8 cellular contexts compared by ENCODE assay signal in genomic region chr12:47773062-47773857, GRCh38. TPM values are rescaled to one million over a fixed set of nuclear protein-coding genes. Genes with fewer than 3 reads are reported as not detected.
DNase-seq lines count a peak whose midpoint lies in the region; ATAC-seq and TF ChIP-seq lines count a peak whose summit lies in the region.

SLC48A1 (plus strand) TSS chr12:47773238; CDS start chr12:47773305, 67 bp downstream.

- no peaks in the 10 kb centered on the region for H3K9me3 Mint-ChIP-seq in activated B cell treated with CpG ODN at 0.5 μM for 24 hours
- H3K9me3 Mint-ChIP-seq in central memory CD8-positive, alpha-beta T cell = no peaks in the 10 kb centered on the region

- H3K27ac Mint-ChIP-seq in activated B cell treated with CpG ODN at 0.5 μM for 24 hours = peak within 1 kb of the TSS; percentile 69
- peak within 1 kb of the TSS; percentile 92 for H3K27ac Mint-ChIP-seq in central memory CD8-positive, alpha-beta T cell (ENCODE audit: low read depth)

- peak; percentile 21 for TF ChIP-seq CTCF in HFF-Myc (IDR thresholded peaks at IDR 0.05; ENCODE audit: low read depth, low read length, missing control alignments)
- no peak for TF ChIP-seq CTCF in activated B cell treated with CpG ODN at 0.5 μM for 24 hours (IDR thresholded peaks at IDR 0.05)

- peak within 1 kb of the TSS; percentile 57 for H3K4me3 ChIP-seq in HFF-Myc (replicated peaks; ENCODE audit: low read depth, low read length)

- POLR2A ChIA-PET in activated B cell treated with CpG ODN at 0.5 μM for 24 hours (lab: Charles Lee) = interaction anchor here (0.9 to 3.0 kb wide), 15 partner anchors 10 to 67 kb away, joined by 3 to 13 read pairs (median 3); partner anchors contain the start of genes HDAC7 and RPAP3

- DNase-seq in DMS 273 (lab: John Stamatoyannopoulos, UW; ENCODE audit: unreplicated experiment) (peak; percentile 81), DMS 273 treated with DMSO at 0.1 percent for 48 hours (lab: John Stamatoyannopoulos, UW) (no peak), HFF-Myc (ENCODE audit: extremely low read depth, low read depth) (no peak), NCI-H1092 (lab: John Stamatoyannopoulos, UW) (peak; percentile 79), activated B cell treated with CpG ODN at 0.5 μM for 24 hours (peak; percentile 82), kidney tubule cell (ENCODE audit: low spot score) (peak; percentile 78)
- DNase-seq in central memory CD8-positive, alpha-beta T cell (ENCODE audit: low spot score in 2 of 2) = peak; percentile 36 to 57
- DNase-seq in stimulated activated CD4-positive, alpha-beta T cell treated with anti-CD3 and anti-CD28 coated beads, Interleukin-1b, Interleukin-23, amount 100 ng/mL, for 1 hour (ENCODE audit: low read depth in 2 of 2) = peak; percentile 46 to 51

- no peaks in the 10 kb centered on the region for H3K27me3 Mint-ChIP-seq in activated B cell treated with CpG ODN at 0.5 μM for 24 hours
- H3K27me3 Mint-ChIP-seq in central memory CD8-positive, alpha-beta T cell = no peaks in the 10 kb centered on the region

- H3K4me1 Mint-ChIP-seq in activated B cell treated with CpG ODN at 0.5 μM for 24 hours = peaks cover 18% of the 10 kb centered on the region
- peaks cover 15% of the 10 kb centered on the region for H3K4me1 Mint-ChIP-seq in central memory CD8-positive, alpha-beta T cell

- no peaks in the 10 kb centered on the region for H3K36me3 Mint-ChIP-seq in activated B cell treated with CpG ODN at 0.5 μM for 24 hours (ENCODE audit: low read depth)
- H3K36me3 Mint-ChIP-seq in central memory CD8-positive, alpha-beta T cell (ENCODE audit: insufficient read depth) = peaks cover 4% of the 10 kb centered on the region

- ATAC-seq in activated B cell treated with CpG ODN at 0.5 μM for 24 hours (ENCODE audit: low read depth) = peak; percentile 94
- peak; percentile 88 for ATAC-seq in central memory CD8-positive, alpha-beta T cell (replicated peaks; ENCODE audit: extremely low read depth, poor library complexity, severe bottlenecking)

- intact Hi-C loops in activated B cell treated with CpG ODN at 0.5 μM for 24 hours (cut with micrococcal nuclease) = loop anchor here (1.0 kb wide), 3 partner anchors 31 to 58 kb away; no protein-coding TSS in a partner anchor

- CTCF ChIA-PET in activated B cell treated with CpG ODN at 0.5 μM for 24 hours (lab: Charles Lee) = interaction anchor here (0.6 to 11.7 kb wide), 11 partner anchors 11 to 190 kb away, joined by 3 to 416 read pairs (median 6); partner anchors contain the start of genes RAPGEF3, RPAP3 and TMEM106C

- peak within 1 kb of the TSS; percentile 87 for H3K4me3 Mint-ChIP-seq in activated B cell treated with CpG ODN at 0.5 μM for 24 hours
- H3K4me3 Mint-ChIP-seq in central memory CD8-positive, alpha-beta T cell = peak within 1 kb of the TSS; percentile 84

RNA-seq across cellular contexts. Expression of gene SLC48A1, which starts in this region (rescaled TPM):
- 12.7 and 12.8 TPM in 2 replicates for total RNA-seq in activated B cell treated with CpG ODN at 0.5 μM for 24 hours

Comparison
In these comparisons a context has a peak if more than half of its experiments do, and no peak if none do; other contexts are left out.
1. DNase-seq: peak in DMS 273 (single experiment), NCI-H1092 (single experiment), activated B cell treated with CpG ODN at 0.5 μM for 24 hours (single experiment), central memory CD8-positive, alpha-beta T cell (2 of 2), kidney tubule cell (single experiment) and stimulated activated CD4-positive, alpha-beta T cell treated with anti-CD3 and anti-CD28 coated beads, Interleukin-1b, Interleukin-23, amount 100 ng/mL, for 1 hour (2 of 2); none in DMS 273 treated with DMSO at 0.1 percent for 48 hours (single experiment) and HFF-Myc (single experiment).